1 cellular context compared by ENCODE assay signal in genomic region chr1:25568834-25569598, GRCh38.
TF ChIP-seq lines count a peak whose summit lies in the region.

No MANE protein-coding gene starts in this region.

TF ChIP-seq in HEK293, 187 proteins besides CTCF, POLR2A, EP300 and RAD21 (continued from another document):
- TF ChIP-seq ZNF639 (tag by site-specific recombination; IDR thresholded peaks at IDR 0.05) = no peak; the same call in 1 of the 2 replicates
- 0 out of 2 replicates have a peak, but pooled peaks have one; percentile 36 for TF ChIP-seq ZNF2 (tag by site-specific recombination; IDR thresholded peaks at IDR 0.05)
